1 cellular context compared by ENCODE assay signal in genomic region chr15:24858183-24858582, GRCh38.
TF ChIP-seq lines count a peak whose summit lies in the region.

No MANE protein-coding gene starts in this region.

TF ChIP-seq in WTC11, 78 proteins besides CTCF, POLR2A, EP300 and RAD21 (continued from another document):
- TF ChIP-seq, protein P1, sequence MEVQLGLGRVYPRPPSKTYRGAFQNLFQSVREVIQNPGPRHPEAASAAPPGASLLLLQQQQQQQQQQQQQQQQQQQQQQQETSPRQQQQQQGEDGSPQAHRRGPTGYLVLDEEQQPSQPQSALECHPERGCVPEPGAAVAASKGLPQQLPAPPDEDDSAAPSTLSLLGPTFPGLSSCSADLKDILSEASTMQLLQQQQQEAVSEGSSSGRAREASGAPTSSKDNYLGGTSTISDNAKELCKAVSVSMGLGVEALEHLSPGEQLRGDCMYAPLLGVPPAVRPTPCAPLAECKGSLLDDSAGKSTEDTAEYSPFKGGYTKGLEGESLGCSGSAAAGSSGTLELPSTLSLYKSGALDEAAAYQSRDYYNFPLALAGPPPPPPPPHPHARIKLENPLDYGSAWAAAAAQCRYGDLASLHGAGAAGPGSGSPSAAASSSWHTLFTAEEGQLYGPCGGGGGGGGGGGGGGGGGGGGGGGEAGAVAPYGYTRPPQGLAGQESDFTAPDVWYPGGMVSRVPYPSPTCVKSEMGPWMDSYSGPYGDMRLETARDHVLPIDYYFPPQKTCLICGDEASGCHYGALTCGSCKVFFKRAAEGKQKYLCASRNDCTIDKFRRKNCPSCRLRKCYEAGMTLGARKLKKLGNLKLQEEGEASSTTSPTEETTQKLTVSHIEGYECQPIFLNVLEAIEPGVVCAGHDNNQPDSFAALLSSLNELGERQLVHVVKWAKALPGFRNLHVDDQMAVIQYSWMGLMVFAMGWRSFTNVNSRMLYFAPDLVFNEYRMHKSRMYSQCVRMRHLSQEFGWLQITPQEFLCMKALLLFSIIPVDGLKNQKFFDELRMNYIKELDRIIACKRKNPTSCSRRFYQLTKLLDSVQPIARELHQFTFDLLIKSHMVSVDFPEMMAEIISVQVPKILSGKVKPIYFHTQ (CRISPR knock-in tag; IDR thresholded peaks at IDR 0.05), result peak; percentile 74; the same call in 1 of the 2 replicates
- TF ChIP-seq ZNF423 (CRISPR knock-in tag; IDR thresholded peaks at IDR 0.05), result peak; percentile 29; the same call in 1 of the 2 replicates
- peak; percentile 92; the same call in 1 of the 2 replicates for TF ChIP-seq ZNF532 (CRISPR knock-in tag; IDR thresholded peaks at IDR 0.05; ENCODE audit: borderline replicate concordance)
- 0 out of 2 replicates have a peak, but pooled peaks have one; percentile 50 for TF ChIP-seq ZSCAN18 (CRISPR knock-in tag; IDR thresholded peaks at IDR 0.05)
